In genomic region chr4:70359115-70359661, GRCh38 we compare ENCODE assay signal across 1 cellular context.
TF ChIP-seq lines count a peak whose summit lies in the region.

No MANE protein-coding gene starts in this region.

TF ChIP-seq in GM12878, 131 proteins besides CTCF, POLR2A, EP300 and RAD21 (continued from another document):
- TF ChIP-seq NFYA (IDR thresholded peaks at IDR 0.05; ENCODE audit: borderline replicate concordance, low read depth, low read length), result no peak
- TF ChIP-seq NBN (IDR thresholded peaks at IDR 0.05), result peak; percentile 24; the same call in 1 of the 2 replicates
- TF ChIP-seq REST (IDR thresholded peaks at IDR 0.05; ENCODE audit: low read depth, low read length), result no peak
- TF ChIP-seq HCFC1 (IDR thresholded peaks at IDR 0.05; ENCODE audit: low read length), result no peak
- no peak for TF ChIP-seq PAX5 (IDR thresholded peaks at IDR 0.05; ENCODE audit: borderline replicate concordance, low read depth, low read length)
- TF ChIP-seq RELA (IDR thresholded peaks at IDR 0.05; ENCODE audit: borderline replicate concordance, partially characterized antibody), result no peak
- no peak for TF ChIP-seq ASH2L (IDR thresholded peaks at IDR 0.05; ENCODE audit: borderline replicate concordance, low read depth)
- TF ChIP-seq TBL1XR1 (IDR thresholded peaks at IDR 0.05; ENCODE audit: low read depth, low read length), result no peak
- no peak for TF ChIP-seq ZNF217 (IDR thresholded peaks at IDR 0.05)
- TF ChIP-seq PAX8 (IDR thresholded peaks at IDR 0.05), result no peak
- no peak for TF ChIP-seq NFIC (IDR thresholded peaks at IDR 0.05; ENCODE audit: low read depth, low read length)
- TF ChIP-seq NKRF (conservative IDR thresholded peaks at IDR 0.05), result no peak
- TF ChIP-seq E4F1 (IDR thresholded peaks at IDR 0.05; ENCODE audit: borderline replicate concordance, partially characterized antibody), result no peak
